Comparison of ENCODE assay signal across 27 cellular contexts in the genomic region with DNA sequence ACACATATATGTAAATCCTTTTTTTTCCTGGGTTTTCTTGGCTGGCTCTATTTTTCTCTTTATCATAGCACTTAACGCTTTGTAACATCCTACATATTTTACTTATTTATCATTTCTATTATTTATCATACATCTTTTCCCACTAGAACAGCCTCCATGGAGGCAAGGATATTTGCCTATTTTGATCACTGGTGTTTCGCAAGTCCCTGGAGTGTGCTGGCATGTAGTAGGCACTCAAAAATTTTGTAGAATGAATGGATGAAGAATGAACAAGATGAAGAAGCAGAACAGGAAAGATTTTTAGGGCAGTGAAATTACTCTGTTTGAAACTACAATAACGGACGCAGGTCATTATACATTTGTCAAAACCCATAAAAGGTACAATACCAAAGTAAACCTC.
"Had no signal": no experiment of that assay in that cellular context is flagged by ENCODE, and none has a peak within 500 bp of the region (broad histone marks: within the 10 kb centered on the region; RNA-seq: fewer than 3 reads in every experiment).

No MANE protein-coding gene starts in this region.

- H3K36me3 Mint-ChIP-seq: mesothelial cell of epicardium; natural killer cell treated with Interleukin-12 subunit alpha and Interleukin-12 subunit beta and Interleukin-15 and Interleukin-18, amount 100 ng/mL, for 72 hours; stimulated activated naive B cell treated with anti-CD40 and anti-IgM and Interleukin-4, amounts not matched to agents 10 μg/mL and 1 μg/mL and 100 μg/mL, for 72 hours had no signal

- H3K79me2 ChIP-seq: hepatocyte, parathyroid adenoma had no signal

- H3K9me3 ChIP-seq: gastroesophageal sphincter, mucosa of descending colon, neutrophil, prostate gland, right atrium auricular region, sigmoid colon, suprapubic skin, transverse colon, vagina had no signal

- H3K4me3 ChIP-seq: gastroesophageal sphincter, heart left ventricle, hepatocyte, lung, mucosa of descending colon, prostate gland, right atrium auricular region, sigmoid colon, skin epidermis, suprapubic skin, transverse colon, vagina had no signal

- H3K27me3 ChIP-seq: foreskin keratinocyte, gastroesophageal sphincter, heart left ventricle, hepatocyte, neutrophil, right atrium auricular region, sigmoid colon, suprapubic skin, transverse colon, vagina had no signal

- H3K9ac ChIP-seq: parathyroid adenoma had no signal

- H2AFZ ChIP-seq: hepatocyte, parathyroid adenoma had no signal

- H3K4me1 Mint-ChIP-seq: naive B cell had no signal

- DNase-seq: cortex of kidney; foreskin keratinocyte; heart left ventricle; kidney; mesenchymal stem cell; mucosa of descending colon; naive B cell; sigmoid colon; stimulated activated CD4-positive, alpha-beta T cell treated with anti-CD3 and anti-CD28 coated beads, Interleukin-15, amount 100 ng/mL, for 24 hours; stimulated activated CD4-positive, alpha-beta T cell treated with anti-CD3 and anti-CD28 coated beads, Interleukin-2, amount 100 ng/mL, for 48 hours; stimulated activated naive B cell treated with anti-CD40 and anti-IgM and Interleukin-4, amounts not matched to agents 10 μg/mL and 1 μg/mL and 100 μg/mL, for 72 hours; transverse colon had no signal

- FAIRE-seq: kidney had no signal

- H3K27ac Mint-ChIP-seq: mesothelial cell of epicardium; natural killer cell treated with Interleukin-12 subunit alpha and Interleukin-12 subunit beta and Interleukin-15 and Interleukin-18, amount 100 ng/mL, for 72 hours; stimulated activated naive B cell treated with anti-CD40 and anti-IgM and Interleukin-4, amounts not matched to agents 10 μg/mL and 1 μg/mL and 100 μg/mL, for 72 hours; stimulated activated naive CD8-positive, alpha-beta T cell treated with anti-CD3 and anti-CD28 coated beads, Interleukin-15, Interleukin-2, amounts not matched to agents 100 ng/mL and 50 ng/mL, for 24 hours had no signal

- H3K36me3 ChIP-seq: gastroesophageal sphincter, heart left ventricle, neutrophil, prostate gland, right atrium auricular region, sigmoid colon, suprapubic skin, transverse colon, vagina had no signal

- H3K4me1 ChIP-seq: foreskin keratinocyte, gastroesophageal sphincter, heart left ventricle, prostate gland, right atrium auricular region, sigmoid colon, suprapubic skin, transverse colon, vagina had no signal

- ATAC-seq: foreskin keratinocyte; gastroesophageal sphincter; heart left ventricle; left lobe of liver; mucosa of descending colon; stimulated activated naive B cell treated with anti-CD40 and anti-IgM and Interleukin-4, amounts not matched to agents 10 μg/mL and 1 μg/mL and 100 μg/mL, for 72 hours had no signal

- H3K4me2 ChIP-seq: hepatocyte had no signal

- H3K4me3 Mint-ChIP-seq: mesothelial cell of epicardium; naive B cell; natural killer cell treated with Interleukin-12 subunit alpha and Interleukin-12 subunit beta and Interleukin-15 and Interleukin-18, amount 100 ng/mL, for 72 hours; neural crest cell; stimulated activated naive B cell treated with anti-CD40 and anti-IgM and Interleukin-4, amounts not matched to agents 10 μg/mL and 1 μg/mL and 100 μg/mL, for 72 hours; stimulated activated naive CD8-positive, alpha-beta T cell treated with anti-CD3 and anti-CD28 coated beads, Interleukin-15, Interleukin-2, amounts not matched to agents 100 ng/mL and 50 ng/mL, for 24 hours had no signal

- H3K27ac ChIP-seq: foreskin keratinocyte, gastroesophageal sphincter, heart left ventricle, hepatocyte, neutrophil, parathyroid adenoma, prostate gland, right atrium auricular region, sigmoid colon, skin epidermis, suprapubic skin, transverse colon, vagina had no signal
